8 cellular contexts compared by ENCODE assay signal in genomic region chr17:38852771-38853291, GRCh38. TPM values are rescaled to one million over a fixed set of nuclear protein-coding genes. Genes with fewer than 3 reads are reported as not detected.
DNase-seq lines count a peak whose midpoint lies in the region; ATAC-seq and TF ChIP-seq lines count a peak whose summit lies in the region.

No MANE protein-coding gene starts in this region.

- H2AFZ ChIP-seq in DND-41 (ENCODE audit: low read depth, low read length) = peak overlapping the region; percentile 75; the same call in 1 of the 2 replicates
- no peak overlapping the region for H2AFZ ChIP-seq in mesenchymal stem cell (ENCODE audit: low read depth, low read length)

- H3K36me3 Mint-ChIP-seq in central memory CD8-positive, alpha-beta T cell (ENCODE audit: insufficient read depth) = peaks cover 56% of the 10 kb centered on the region

- WGBS in mesenchymal stem cell = 0% methylated on average over 17 of the region's 19 CpGs

- TF ChIP-seq POLR2A in vagina (IDR thresholded peaks at IDR 0.05) = no peak

- no peaks in the 10 kb centered on the region for H3K79me1 ChIP-seq in mesenchymal stem cell (replicated peaks; ENCODE audit: low read length, poor library complexity, severe bottlenecking)

- H3K23ac ChIP-seq in mesenchymal stem cell (ENCODE audit: low read length in 2 of 2) = no peak overlapping the region

- H4K20me1 ChIP-seq in DND-41 (ENCODE audit: insufficient read depth, low read length) = peaks cover 51% of the 10 kb centered on the region

- H3K27me3 Mint-ChIP-seq in central memory CD8-positive, alpha-beta T cell = no peaks in the 10 kb centered on the region

- H3K4me2 ChIP-seq in DND-41 (ENCODE audit: insufficient read depth, low read length) = peak overlapping the region; percentile 86
- peak overlapping the region; percentile 90 for H3K4me2 ChIP-seq in mesenchymal stem cell (ENCODE audit: low read length, poor library complexity, severe bottlenecking)

- H3K4me1 Mint-ChIP-seq in central memory CD8-positive, alpha-beta T cell = peaks cover 44% of the 10 kb centered on the region

- H3K27me3 ChIP-seq in DND-41 (ENCODE audit: insufficient read depth, low read length, poor library complexity) = no peaks in the 10 kb centered on the region
- H3K27me3 ChIP-seq in mesenchymal stem cell (ENCODE audit: control insufficient read depth in 1 of 2, insufficient read depth in 1 of 2, low read length in 2 of 2) = no peaks in the 10 kb centered on the region
- no peaks in the 10 kb centered on the region for H3K27me3 ChIP-seq in vagina

- H3K36me3 ChIP-seq in DND-41 (ENCODE audit: insufficient read depth, low read length) = peaks cover 56% of the 10 kb centered on the region
- H3K36me3 ChIP-seq in mesenchymal stem cell (ENCODE audit: control insufficient read depth in 1 of 2, insufficient read depth in 2 of 2, low read depth in 1 of 2, low read length in 2 of 2) = peaks cover 24 to 51% of the 10 kb centered on the region in 2 experiments
- H3K36me3 ChIP-seq in vagina = peaks cover 0 to 46% of the 10 kb centered on the region in 2 donors

- no peak overlapping the region for H2BK12ac ChIP-seq in mesenchymal stem cell (ENCODE audit: low read length in 2 of 2)

- peaks cover 42% of the 10 kb centered on the region for H3K79me2 ChIP-seq in DND-41 (ENCODE audit: insufficient read depth, low read length)

- H3K27ac ChIP-seq in DND-41 (ENCODE audit: low read length) (peak overlapping the region; percentile 97), mesenchymal stem cell (ENCODE audit: low read length, poor library complexity, severe bottlenecking) (peak overlapping the region; percentile 83), vagina (peak overlapping the region; percentile 93)

- peak overlapping the region; percentile 68 for H3K9ac ChIP-seq in DND-41 (ENCODE audit: low read depth, low read length)
- peak overlapping the region; percentile 97 for H3K9ac ChIP-seq in mesenchymal stem cell (ENCODE audit: low read length)

- peak overlapping the region; percentile 96 for H3K27ac Mint-ChIP-seq in central memory CD8-positive, alpha-beta T cell (ENCODE audit: low read depth)

- H3K4me3 Mint-ChIP-seq in central memory CD8-positive, alpha-beta T cell = peak overlapping the region; percentile 91

- H3K14ac ChIP-seq in mesenchymal stem cell (ENCODE audit: low read length in 2 of 2) = no peak overlapping the region

- no peaks in the 10 kb centered on the region for H3K9me3 Mint-ChIP-seq in central memory CD8-positive, alpha-beta T cell

- no peak overlapping the region for H2BK120ac ChIP-seq in mesenchymal stem cell (ENCODE audit: low read depth, low read length)

- intact Hi-C loops in vagina (cut with DNase I) = no loop called here

- peak overlapping the region; percentile 38 to 77 for H3K18ac ChIP-seq in mesenchymal stem cell (ENCODE audit: low read depth in 1 of 2, low read length in 2 of 2)

- no peaks in the 10 kb centered on the region for H3K9me3 ChIP-seq in DND-41 (ENCODE audit: insufficient read depth, low read length, severe bottlenecking)
- no peaks in the 10 kb centered on the region for H3K9me3 ChIP-seq in mesenchymal stem cell (ENCODE audit: control insufficient read depth, low read length)
- no peaks in the 10 kb centered on the region for H3K9me3 ChIP-seq in vagina

- peak overlapping the region; percentile 8 for H4K8ac ChIP-seq in mesenchymal stem cell (ENCODE audit: low read length)

- H3K4ac ChIP-seq in mesenchymal stem cell (ENCODE audit: low read depth in 1 of 2, low read length in 2 of 2) = peak overlapping the region; percentile 37 to 64

- H3K4me3 ChIP-seq in DND-41 (ENCODE audit: low read depth in 1 of 2, low read length in 2 of 2) (peak overlapping the region; percentile 61 to 75), mesenchymal stem cell (ENCODE audit: insufficient read depth in 1 of 2, low read depth in 1 of 2, low read length in 2 of 2) (peak overlapping the region; percentile 61 to 96), vagina (peak overlapping the region; percentile 46 to 66)

- no peak overlapping the region for H2BK15ac ChIP-seq in mesenchymal stem cell (ENCODE audit: low read depth, poor library complexity, severe bottlenecking)

- no peak overlapping the region for H2BK5ac ChIP-seq in mesenchymal stem cell (ENCODE audit: low read depth, low read length, poor library complexity, severe bottlenecking)

- TF ChIP-seq CTCF in DND-41 (IDR thresholded peaks at IDR 0.05; ENCODE audit: borderline replicate concordance, extremely low read depth, low read length, poor library complexity, severe bottlenecking) (no peak), vagina (IDR thresholded peaks at IDR 0.05) (no peak)

- ATAC-seq in DND-41 (ENCODE audit: insufficient read depth, low read depth) (peak; percentile 4; the same call in 1 of the 3 replicates), GM21717 (IDR thresholded peaks at IDR 0.05; ENCODE audit: unreplicated experiment) (no peak), GM18517 (IDR thresholded peaks at IDR 0.05; ENCODE audit: unreplicated experiment) (no peak)
- peak; percentile 66 for ATAC-seq in central memory CD8-positive, alpha-beta T cell (replicated peaks; ENCODE audit: extremely low read depth, poor library complexity, severe bottlenecking)

- H4K91ac ChIP-seq in mesenchymal stem cell (ENCODE audit: low read length) = no peak overlapping the region

- H3K4me1 ChIP-seq in DND-41 (ENCODE audit: insufficient read depth, low read length) = peaks cover 41% of the 10 kb centered on the region
- H3K4me1 ChIP-seq in mesenchymal stem cell (ENCODE audit: control insufficient read depth, insufficient read depth, low read depth, low read length) = peaks cover 3% of the 10 kb centered on the region
- H3K4me1 ChIP-seq in vagina = peaks cover 30% of the 10 kb centered on the region

- H2AK5ac ChIP-seq in mesenchymal stem cell (ENCODE audit: low read length, severe bottlenecking) = peak overlapping the region; percentile 54

- DNase-seq in DND-41 (no peak), NCI-H69 (lab: John Stamatoyannopoulos, UW) (peak; percentile 51), mesenchymal stem cell (no peak), vagina (ENCODE audit: extremely low spot score in 2 of 2) (no peak), cerebellar nuclear complex (lab: John Stamatoyannopoulos, UW) (no peak)
- DNase-seq in central memory CD8-positive, alpha-beta T cell (ENCODE audit: low spot score in 2 of 2) = no peak

RNA-seq across cellular contexts. Expression of gene RPL23, which starts 0.7 kb away (rescaled TPM):
- polyA plus RNA-seq in mesenchymal stem cell (2013, experiment 1 of 2) = 3,739 TPM
- polyA plus RNA-seq in mesenchymal stem cell (2013, experiment 2 of 2) = 3,716 TPM
- total RNA-seq in vagina = 1,585 TPM

RNA-seq across cellular contexts. Expression of gene LASP1, which starts 17.0 kb away (rescaled TPM):
- 223 TPM for polyA plus RNA-seq in mesenchymal stem cell (2013, experiment 1 of 2)
- 220 TPM for polyA plus RNA-seq in mesenchymal stem cell (2013, experiment 2 of 2)
- 69.0 TPM for total RNA-seq in vagina

RNA-seq across cellular contexts. Expression of gene CWC25, which starts 27.7 kb away (rescaled TPM):
- polyA plus RNA-seq in mesenchymal stem cell (2013, experiment 1 of 2) = 15.0 TPM
- polyA plus RNA-seq in mesenchymal stem cell (2013, experiment 2 of 2) = 14.0 TPM
- 25.5 TPM for total RNA-seq in vagina

RNA-seq across cellular contexts. Expression of gene PIP4K2B, which starts 53.5 kb away (rescaled TPM):
- polyA plus RNA-seq in mesenchymal stem cell (2013, experiment 1 of 2) = 32.6 TPM
- polyA plus RNA-seq in mesenchymal stem cell (2013, experiment 2 of 2) = 29.2 TPM
- 68.5 TPM for total RNA-seq in vagina

Comparison
In these comparisons a context has a peak if more than half of its experiments do, and no peak if none do; other contexts are left out.
1. ATAC-seq: peak in DND-41 (single experiment) and central memory CD8-positive, alpha-beta T cell (single experiment); none in GM21717 (single experiment) and GM18517 (single experiment).
2. Peak in every context shown above with its lines, with median percentiles within 50 percentile points of each other: H3K27ac ChIP-seq and H3K4me3 ChIP-seq.